ENCODE assay signal across 12 cellular contexts in genomic region chr11:110147965-110148709, GRCh38. TPM values are rescaled to one million over a fixed set of nuclear protein-coding genes. Genes with fewer than 3 reads are reported as not detected.
DNase-seq lines count a peak whose midpoint lies in the region; ATAC-seq, FAIRE-seq and TF ChIP-seq lines count a peak whose summit lies in the region.
"Had no signal": no experiment of that assay in that cellular context is flagged by ENCODE, and none has a peak within 500 bp of the region (broad histone marks: within the 10 kb centered on the region; RNA-seq: fewer than 3 reads in every experiment).

No MANE protein-coding gene starts in this region.

- H3K4me1 Mint-ChIP-seq in astrocyte (ENCODE audit: low read depth, unreplicated experiment) = peaks cover 21% of the 10 kb centered on the region
- H3K4me1 Mint-ChIP-seq in T-helper 2 cell treated with Interferon-gamma antibody and Interleukin-4, amounts not matched to agents 5 μg/mL and 100 μg/mL, for 36 hours (ENCODE audit: low read depth) = peaks cover 6% of the 10 kb centered on the region
- H3K4me1 Mint-ChIP-seq: natural killer cell had no signal

- H3K9ac ChIP-seq in astrocyte (ENCODE audit: low read length) = peak overlapping the region; percentile 65

- H3K4me1 ChIP-seq in astrocyte (ENCODE audit: insufficient read depth, low read length) = peaks cover 23% of the 10 kb centered on the region
- peaks cover 0 to 26% (median 19%) of the 10 kb centered on the region in 9 donors for H3K4me1 ChIP-seq in heart right ventricle
- H3K4me1 ChIP-seq in tibial nerve = peaks cover 0 to 54% (median 9%) of the 10 kb centered on the region in 4 donors

- H2AFZ ChIP-seq in astrocyte (ENCODE audit: low read depth, low read length) = no peak overlapping the region

- H3K4me3 ChIP-seq in astrocyte (ENCODE audit: insufficient read depth, low read depth, low read length) = no peak overlapping the region
- no peak overlapping the region for H3K4me3 ChIP-seq in heart right ventricle
- H3K4me3 ChIP-seq in tibial nerve = no peak overlapping the region

- H3K27me3 ChIP-seq in astrocyte (ENCODE audit: insufficient read depth, low read length) = no peaks in the 10 kb centered on the region
- no peaks in the 10 kb centered on the region for H3K27me3 ChIP-seq in heart right ventricle
- H3K27me3 ChIP-seq in tibial nerve = no peaks in the 10 kb centered on the region

- no peaks in the 10 kb centered on the region for H3K9me3 Mint-ChIP-seq in astrocyte (ENCODE audit: unreplicated experiment)
- H3K9me3 Mint-ChIP-seq in T-helper 2 cell treated with Interferon-gamma antibody and Interleukin-4, amounts not matched to agents 5 μg/mL and 100 μg/mL, for 36 hours = no peaks in the 10 kb centered on the region
- H3K9me3 Mint-ChIP-seq: natural killer cell had no signal

- H3K27ac ChIP-seq in astrocyte (ENCODE audit: low read depth, low read length) (peak overlapping the region; percentile 77), heart right ventricle (peak overlapping the region in 3 of 10 donors; percentile 15 to 66 (median 46)), tibial nerve (peak overlapping the region in 1 of 4 donors; percentile 67)
- H3K27ac ChIP-seq: C4-2B, HL-60 had no signal

- TF ChIP-seq EP300 in tibial nerve (IDR thresholded peaks at IDR 0.05) = no peak

- TF ChIP-seq POLR2A in tibial nerve (IDR thresholded peaks at IDR 0.05) = no peak

- DNase-seq in ACHN (peak; percentile 83), HCEC 1CT (peak; percentile 73), astrocyte (ENCODE audit: low read depth) (peak; percentile 94), heart right ventricle (no peak), NCI-H1930 (lab: John Stamatoyannopoulos, UW) (no peak), tibial nerve (ENCODE audit: low spot score in 2 of 2) (no peak), cortex of kidney (lab: John Stamatoyannopoulos, UW) (no peak)
- DNase-seq in T-helper 2 cell treated with Interferon-gamma antibody and Interleukin-4, amounts not matched to agents 5 μg/mL and 100 μg/mL, for 36 hours (ENCODE audit: low spot score) = no peak
- DNase-seq: natural killer cell, NCI-H1417 had no signal

- intact Hi-C loops in heart right ventricle (cut with DNase I) = no loop called here

- FAIRE-seq in astrocyte (lab: Jason Lieb, UNC) = peak; percentile 26

- peak overlapping the region; percentile 84 for H3K27ac Mint-ChIP-seq in astrocyte (ENCODE audit: unreplicated experiment)
- H3K27ac Mint-ChIP-seq in T-helper 2 cell treated with Interferon-gamma antibody and Interleukin-4, amounts not matched to agents 5 μg/mL and 100 μg/mL, for 36 hours = no peak overlapping the region
- H3K27ac Mint-ChIP-seq: natural killer cell had no signal

- no peak overlapping the region for H3K4me3 Mint-ChIP-seq in astrocyte (ENCODE audit: unreplicated experiment)
- H3K4me3 Mint-ChIP-seq in T-helper 2 cell treated with Interferon-gamma antibody and Interleukin-4, amounts not matched to agents 5 μg/mL and 100 μg/mL, for 36 hours = no peak overlapping the region
- H3K4me3 Mint-ChIP-seq: natural killer cell had no signal

- H3K36me3 ChIP-seq in astrocyte (ENCODE audit: insufficient read depth, low read length) (no peaks in the 10 kb centered on the region), heart right ventricle (peaks cover 0 to 4% (median 0%) of the 10 kb centered on the region in 9 donors), tibial nerve (peaks cover 0 to 11% (median 0%) of the 10 kb centered on the region in 3 donors)

- peaks cover 13% of the 10 kb centered on the region for H3K79me2 ChIP-seq in astrocyte (ENCODE audit: insufficient read depth, low read length)

- H3K27me3 Mint-ChIP-seq in astrocyte (ENCODE audit: low read depth, unreplicated experiment) = no peaks in the 10 kb centered on the region
- H3K27me3 Mint-ChIP-seq in T-helper 2 cell treated with Interferon-gamma antibody and Interleukin-4, amounts not matched to agents 5 μg/mL and 100 μg/mL, for 36 hours (ENCODE audit: low read depth) = peaks cover 2% of the 10 kb centered on the region

- H4K20me1 ChIP-seq in astrocyte (ENCODE audit: insufficient read depth, low read length) = no peaks in the 10 kb centered on the region

- 43 to 58% methylated on average over 3 of the region's 3 CpGs for WGBS in heart right ventricle, 2 donors
- WGBS in tibial nerve, 2 donors = 10 to 11% methylated on average over 3 of the region's 3 CpGs

- no peaks in the 10 kb centered on the region for H3K9me3 ChIP-seq in astrocyte (ENCODE audit: insufficient read depth, low read depth, low read length)
- no peaks in the 10 kb centered on the region for H3K9me3 ChIP-seq in heart right ventricle
- no peaks in the 10 kb centered on the region for H3K9me3 ChIP-seq in tibial nerve

- in situ Hi-C loops in ACHN (cut with HindIII; ENCODE audit: low pct_ligation_motif_present, low pct_unique_long_range_greater_than_20kb, low sequenced_read_pairs) = no loop called here

- H3K4me2 ChIP-seq in astrocyte (ENCODE audit: low read length) = peak overlapping the region; percentile 66

- H3K36me3 Mint-ChIP-seq in astrocyte (ENCODE audit: low read depth, unreplicated experiment) = no peaks in the 10 kb centered on the region
- H3K36me3 Mint-ChIP-seq in T-helper 2 cell treated with Interferon-gamma antibody and Interleukin-4, amounts not matched to agents 5 μg/mL and 100 μg/mL, for 36 hours (ENCODE audit: low read depth) = no peaks in the 10 kb centered on the region
- H3K36me3 Mint-ChIP-seq: natural killer cell had no signal

- TF ChIP-seq CTCF in astrocyte (IDR thresholded peaks at IDR 0.05; ENCODE audit: insufficient read depth, low read depth, low read length) (no peak), heart right ventricle (IDR thresholded peaks at IDR 0.05) (no peak), tibial nerve (IDR thresholded peaks at IDR 0.05) (no peak)

- ATAC-seq in heart right ventricle = peak in 5 of 8 donors; percentile 25 to 65 (median 39)

RNA-seq across cellular contexts. Expression of gene ZC3H12C, which starts 54.9 kb away (rescaled TPM):
- 10.4 and 12.0 TPM in 2 replicates for total RNA-seq in astrocyte
- 10 to 100 TPM; 15.1 to 22.8 (median 20.9) TPM for total RNA-seq in heart right ventricle
- 1 to 10 TPM; 2.1 to 3.1 TPM for polyA plus RNA-seq in heart right ventricle
- total RNA-seq in tibial nerve = 10 to 100 TPM; 15.9 to 26.0 (median 19.4) TPM

Comparison
In these comparisons a context has a peak if more than half of its experiments do, and no peak if none do; other contexts are left out.
1. DNase-seq: peak in ACHN (single experiment), HCEC 1CT (single experiment) and astrocyte (single experiment); none in heart right ventricle (0 of 2), NCI-H1930 (0 of 2), tibial nerve (0 of 2), cortex of kidney (single experiment) and T-helper 2 cell treated with Interferon-gamma antibody and Interleukin-4, amounts not matched to agents 5 μg/mL and 100 μg/mL, for 36 hours (single experiment).